ENCODE assay signal across 1 cellular context in the genomic region with DNA sequence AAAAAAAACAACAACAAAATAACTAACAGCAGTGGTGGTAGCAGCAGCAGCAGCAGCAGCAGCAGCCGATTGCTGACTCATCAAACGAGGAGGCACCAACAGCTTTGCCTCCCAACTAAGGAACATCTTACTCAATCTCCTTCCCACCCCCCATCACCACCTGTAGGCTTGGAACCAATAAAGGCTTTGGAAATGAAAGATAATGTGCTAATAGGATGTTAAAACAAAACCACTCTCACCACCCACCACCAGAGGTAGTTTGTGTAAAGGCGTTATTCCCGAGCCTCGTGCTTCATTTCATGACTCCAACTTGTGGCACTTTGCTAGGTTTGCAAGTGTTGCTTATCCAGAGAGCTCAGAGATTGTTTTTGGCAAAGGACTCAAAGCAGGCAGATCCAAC.
A peak's percentile ranks its signal among the peaks of the same experiment; 100 is the strongest.
TF ChIP-seq lines count a peak whose summit lies in the region.

No MANE protein-coding gene starts in this region.

TF ChIP-seq in H1, 55 proteins besides CTCF, POLR2A, EP300 and RAD21 (continued from another document):
- TF ChIP-seq PHF8 (conservative IDR thresholded peaks at IDR 0.05; ENCODE audit: low read depth, low read length) (no peak), NANOG (IDR thresholded peaks at IDR 0.05; ENCODE audit: insufficient read depth, low read depth, low read length, poor library complexity, severe bottlenecking) (no peak), MAFK (IDR thresholded peaks at IDR 0.05; ENCODE audit: low read depth, low read length) (peak; percentile 83), EZH2 (IDR thresholded peaks at IDR 0.05; ENCODE audit: low read depth, low read length, severe bottlenecking) (no peak), BCL11A (IDR thresholded peaks at IDR 0.05; ENCODE audit: low read depth in 2 of 2, low read length in 2 of 2) (no peak), SAP30 (IDR thresholded peaks at IDR 0.05; ENCODE audit: insufficient read depth, insufficient replicate concordance, low read length) (no peak), EGR1 (IDR thresholded peaks at IDR 0.05; ENCODE audit: borderline replicate concordance, low read depth, low read length) (no peak), BACH1 (IDR thresholded peaks at IDR 0.05; ENCODE audit: low read length) (peak; percentile 76), POLR2AphosphoS5 (IDR thresholded peaks at IDR 0.05; ENCODE audit: low read depth, low read length) (no peak), RFX5 (IDR thresholded peaks at IDR 0.05; ENCODE audit: borderline replicate concordance, low read depth, low read length) (no peak), FOSL1 (IDR thresholded peaks at IDR 0.05; ENCODE audit: insufficient read depth, low read depth, low read length) (no peak), KDM1A (IDR thresholded peaks at IDR 0.05; ENCODE audit: borderline replicate concordance, low read length) (no peak), JUN (IDR thresholded peaks at IDR 0.05; ENCODE audit: low read depth, low read length) (no peak)
